17 cellular contexts compared by ENCODE assay signal in the genomic region with DNA sequence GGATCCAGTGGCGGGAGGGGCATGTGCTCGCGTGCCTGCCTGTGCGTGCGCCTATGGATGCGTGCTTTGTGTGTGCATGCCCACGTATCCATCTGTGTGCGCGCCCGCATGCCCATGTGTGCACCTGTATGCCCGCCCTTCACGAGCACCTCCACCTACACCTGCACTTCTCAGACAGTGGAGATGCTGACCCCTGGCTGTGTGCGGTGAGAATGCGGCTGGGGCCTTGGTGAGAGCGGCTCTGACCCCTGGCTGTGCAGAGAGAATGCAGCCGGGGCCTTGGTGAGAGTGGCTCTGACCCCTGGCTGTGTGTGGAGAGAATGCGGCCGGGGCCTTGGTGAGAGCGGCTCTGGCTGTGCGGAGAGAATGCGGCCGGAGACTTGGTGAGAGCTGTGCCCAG. TPM values are rescaled to one million over a fixed set of nuclear protein-coding genes. Genes with fewer than 3 reads are reported as not detected.
DNase-seq lines count a peak whose midpoint lies in the region; FAIRE-seq and TF ChIP-seq lines count a peak whose summit lies in the region.
"Had no signal": no experiment of that assay in that cellular context is flagged by ENCODE, and none has a peak within 500 bp of the region (broad histone marks: within the 10 kb centered on the region; RNA-seq: fewer than 3 reads in every experiment).

No MANE protein-coding gene starts in this region.

- H3K4me1 Mint-ChIP-seq in Calu3 (ENCODE audit: low read depth, unreplicated experiment) (peaks cover 28% of the 10 kb centered on the region), HFFc6 (ENCODE audit: low read depth) (no peaks in the 10 kb centered on the region)

- H3K27ac Mint-ChIP-seq in Calu3 (ENCODE audit: unreplicated experiment) (no peak overlapping the region), HFFc6 (no peak overlapping the region)

- H3K79me2 ChIP-seq in keratinocyte (ENCODE audit: control insufficient read depth, insufficient read depth, low read length): peaks cover 81% of the 10 kb centered on the region

- H3K4me2 ChIP-seq in keratinocyte (ENCODE audit: control insufficient read depth, extremely low read depth, insufficient read depth, low read depth, low read length): no peak overlapping the region

- H3K4me3 Mint-ChIP-seq in Calu3 (ENCODE audit: low read depth, unreplicated experiment) (no peak overlapping the region), HFFc6 (no peak overlapping the region)
- H3K4me3 Mint-ChIP-seq: CD4-positive, CD25-positive, alpha-beta regulatory T cell had no signal

- FAIRE-seq in keratinocyte (lab: Jason Lieb, UNC) (no peak), D721Med (lab: Jason Lieb, UNC) (no peak)
- FAIRE-seq: GM18507 had no signal

- peaks cover 13 to 23% of the 10 kb centered on the region in 2 experiments for H3K36me3 ChIP-seq in keratinocyte (ENCODE audit: control insufficient read depth in 2 of 2, extremely low read depth in 1 of 2, insufficient read depth in 2 of 2, low read length in 2 of 2)
- H3K36me3 ChIP-seq in sigmoid colon: peaks cover 0 to 23% (median 13%) of the 10 kb centered on the region in 4 donors

- peaks cover 25% of the 10 kb centered on the region for H4K20me1 ChIP-seq in keratinocyte (ENCODE audit: control insufficient read depth, extremely low read depth, insufficient read depth, low read length)

- H3K4me3 ChIP-seq in keratinocyte (ENCODE audit: control insufficient read depth in 2 of 3, extremely low read depth in 1 of 3, insufficient read depth in 2 of 3, low read depth in 1 of 3, low read length in 3 of 3) (no peak overlapping the region), sigmoid colon (no peak overlapping the region)
- H3K4me3 ChIP-seq: coronary artery, lung, SK-N-MC, testis had no signal

- no peaks in the 10 kb centered on the region for H3K27me3 ChIP-seq in keratinocyte (ENCODE audit: control insufficient read depth, extremely low read depth, insufficient read depth, low read length)
- H3K27me3 ChIP-seq in sigmoid colon: no peaks in the 10 kb centered on the region
- H3K27me3 ChIP-seq: testis had no signal

- no peaks in the 10 kb centered on the region for H3K9me1 ChIP-seq in keratinocyte (ENCODE audit: control insufficient read depth, extremely low read depth, insufficient read depth, low read length)

- H2AFZ ChIP-seq in keratinocyte (ENCODE audit: control insufficient read depth, low read length): no peak overlapping the region

- TF ChIP-seq EP300 in sigmoid colon (IDR thresholded peaks at IDR 0.05): no peak

- H3K9me3 ChIP-seq in keratinocyte (ENCODE audit: control insufficient read depth, low read depth, low read length) (no peaks in the 10 kb centered on the region), sigmoid colon (no peaks in the 10 kb centered on the region)
- H3K9me3 ChIP-seq: testis had no signal

- CTCF ChIA-PET in Calu3 (lab: Charles Lee): no interaction called here

- H3K9ac ChIP-seq in keratinocyte (ENCODE audit: control insufficient read depth, extremely low read depth, insufficient read depth, low read length): no peak overlapping the region

- H3K9me3 Mint-ChIP-seq in Calu3 (ENCODE audit: low read depth, unreplicated experiment): no peaks in the 10 kb centered on the region
- H3K9me3 Mint-ChIP-seq in HFFc6: no peaks in the 10 kb centered on the region
- H3K9me3 Mint-ChIP-seq: CD4-positive, CD25-positive, alpha-beta regulatory T cell had no signal

- TF ChIP-seq CTCF in Calu3 (IDR thresholded peaks at IDR 0.05; ENCODE audit: unreplicated experiment) (no peak), HFFc6 (IDR thresholded peaks at IDR 0.05) (peak; percentile 52), VCaP (conservative IDR thresholded peaks at IDR 0.05) (0 out of 2 replicates have a peak, but pooled peaks have one; percentile 12), keratinocyte (optimal IDR thresholded peaks at IDR 0.05 in 1 of 3, IDR thresholded peaks at IDR 0.05 in 1 of 3, conservative IDR thresholded peaks at IDR 0.05 in 1 of 3; ENCODE audit: extremely low read depth in 1 of 3, insufficient read depth in 2 of 3, low read length in 3 of 3) (peak in 2 of 3 experiments; percentile 20 to 27), sigmoid colon (IDR thresholded peaks at IDR 0.05) (no peak), D721Med (IDR thresholded peaks at IDR 0.05; ENCODE audit: insufficient read depth, missing control alignments) (no peak)

- 90 to 96% methylated on average over 22 of the region's 22 CpGs for WGBS in sigmoid colon, 2 donors

- dilution Hi-C loops in keratinocyte (cut with MboI; ENCODE audit: extremely low pct_ligation_motif_present, low sequenced_read_pairs): no loop called here

- no peaks in the 10 kb centered on the region for H3K27me3 Mint-ChIP-seq in Calu3 (ENCODE audit: unreplicated experiment)
- peaks cover 2% of the 10 kb centered on the region for H3K27me3 Mint-ChIP-seq in HFFc6 (ENCODE audit: insufficient read depth)
- H3K27me3 Mint-ChIP-seq: CD4-positive, CD25-positive, alpha-beta regulatory T cell had no signal

- no peak for TF ChIP-seq POLR2A in sigmoid colon (IDR thresholded peaks at IDR 0.05)

- H3K36me3 Mint-ChIP-seq in Calu3 (ENCODE audit: insufficient read depth, unreplicated experiment): peaks cover 24% of the 10 kb centered on the region
- H3K36me3 Mint-ChIP-seq in HFFc6 (ENCODE audit: low read depth): 0 out of 2 replicates have a peak, but pooled peaks cover 6% of the 10 kb centered on the region

- intact Hi-C loops in Calu3 (cut with micrococcal nuclease; ENCODE audit: unreplicated experiment): no loop called here
- intact Hi-C loops in sigmoid colon (cut with DNase I): no loop called here

- H3K4me1 ChIP-seq in keratinocyte (ENCODE audit: control insufficient read depth, extremely low read depth, insufficient read depth, low read length): no peaks in the 10 kb centered on the region
- H3K4me1 ChIP-seq in sigmoid colon: no peaks in the 10 kb centered on the region
- H3K4me1 ChIP-seq: testis had no signal

- H3K27ac ChIP-seq in VCaP (no peak overlapping the region), keratinocyte (ENCODE audit: control insufficient read depth, insufficient read depth, low read length) (no peak overlapping the region), sigmoid colon (no peak overlapping the region)
- H3K27ac ChIP-seq: coronary artery, SK-N-MC, testis had no signal

- DNase-seq in Calu3: peak; percentile 29
- no peak for DNase-seq in HFFc6
- DNase-seq in keratinocyte (ENCODE audit: low read depth, low spot score): no peak
- no peak for DNase-seq in D341Med (ENCODE audit: low spot score)
- DNase-seq in sigmoid colon: no peak
- no peak for DNase-seq in NCI-H1694 treated with DMSO at 0.1 percent for 48 hours (lab: John Stamatoyannopoulos, UW)
- no peak for DNase-seq in D721Med (ENCODE audit: insufficient read length, low spot score)
- DNase-seq: activated CD4-positive, alpha-beta T cell treated with anti-CD3 and anti-CD28 coated beads for 48 hours; activated gamma-delta T cell; CD4-positive, CD25-positive, alpha-beta regulatory T cell; foreskin melanocyte; testis had no signal

- BruUV-seq in Calu3 (replicated peaks; lab: Mats Ljungman, UMichigan): no TSS peak

RNA-seq across cellular contexts. Expression of gene AXIN1, which starts 33.9 kb away (rescaled TPM):
- total RNA-seq in Calu3 (2022) (49.8 and 52.5 TPM in 2 replicates), sigmoid colon (10 to 100 TPM; 17.9 to 29.9 (median 20.9) TPM)
- 10 to 100 TPM; 13.6 to 16.7 (median 14.7) TPM for total RNA-seq in HFFc6 (2021; fragmentation: NEBNext Ultra II Directional; extraction: Animal tissue kit (Norgen Biotek cat#: 25700))
- polyA plus RNA-seq in keratinocyte (8.8 to 13.3 TPM (median 11.4 TPM) in 3 replicates), sigmoid colon (10 to 100 TPM; 28.2 to 33.4 (median 30.3) TPM)
- 22.9 TPM for polyA plus RNA-seq in keratinocyte (2011; ENCODE audit: low read depth)
- polyA plus RNA-seq in keratinocyte (2011; cell fraction: cytosol; rRNA removed): 7.6 and 18.8 TPM in 2 replicates
- 19.1 and 25.1 TPM in 2 replicates for polyA plus RNA-seq in keratinocyte (2011; cell fraction: nucleus; rRNA removed)
- 15.1 and 18.0 TPM in 2 replicates for polyA plus RNA-seq in keratinocyte (2012; ENCODE audit: low replicate concordance)
- polyA minus RNA-seq in keratinocyte: 7.1 to 12.7 TPM (median 7.9 TPM) in 3 replicates
- polyA minus RNA-seq in keratinocyte (2011; cell fraction: cytosol; rRNA and poly(A)+ RNA removed): 24.6 TPM
- 10.4 and 13.2 TPM in 2 replicates for polyA minus RNA-seq in keratinocyte (2011; cell fraction: nucleus; rRNA and poly(A)+ RNA removed)

RNA-seq across cellular contexts. Expression of gene PDIA2, which starts 35.7 kb away (rescaled TPM):
- 0.71 TPM in 1 of 2 replicates, not detected in the other for total RNA-seq in Calu3 (2022)
- not detected for total RNA-seq in HFFc6 (2021; fragmentation: NEBNext Ultra II Directional; extraction: Animal tissue kit (Norgen Biotek cat#: 25700))
- polyA plus RNA-seq in keratinocyte: 0.18 to 0.46 TPM (median 0.42 TPM) in 3 replicates
- not detected for polyA plus RNA-seq in keratinocyte (2011; ENCODE audit: low read depth)
- 0.10 and 0.13 TPM in 2 replicates for polyA plus RNA-seq in keratinocyte (2011; cell fraction: cytosol; rRNA removed)
- 0.41 and 0.43 TPM in 2 replicates for polyA plus RNA-seq in keratinocyte (2011; cell fraction: nucleus; rRNA removed)
- polyA plus RNA-seq in keratinocyte (2012; ENCODE audit: low replicate concordance): 0.25 and 0.38 TPM in 2 replicates
- 0.35 to 2.1 TPM in 2 of 3 replicates, not detected in the other for polyA minus RNA-seq in keratinocyte
- not detected for polyA minus RNA-seq in keratinocyte (2011; cell fraction: cytosol; rRNA and poly(A)+ RNA removed)
- polyA minus RNA-seq in keratinocyte (2011; cell fraction: nucleus; rRNA and poly(A)+ RNA removed): not detected in 2 replicates
- total RNA-seq in sigmoid colon: 1 to 10 TPM in 1 of 4 donors, under 1 TPM in 3; 0.71 to 5.5 (median 0.82) TPM
- 1 to 10 TPM in 1 of 3 donors, under 1 TPM in 1, not detected in 1; 0.60 to 3.0 TPM for polyA plus RNA-seq in sigmoid colon
- total RNA-seq: CD4-positive, CD25-positive, alpha-beta regulatory T cell had no signal
- polyA plus RNA-seq: CD4-positive, CD25-positive, alpha-beta regulatory T cell had no signal

RNA-seq across cellular contexts. Expression of gene ARHGDIG, which starts 38.2 kb away (rescaled TPM):
- total RNA-seq in Calu3 (2022) (0.29 TPM in 1 of 2 replicates, not detected in the other), sigmoid colon (1 to 10 TPM; 3.5 to 5.7 (median 5.0) TPM)
- total RNA-seq in HFFc6 (2021; fragmentation: NEBNext Ultra II Directional; extraction: Animal tissue kit (Norgen Biotek cat#: 25700)): not detected
- polyA plus RNA-seq in keratinocyte (0.14 to 0.17 TPM in 2 of 3 replicates, not detected in the other), sigmoid colon (1 to 10 TPM in 2 of 3 donors, not detected in 1; 1.6 to 5.2 TPM)
- not detected for polyA plus RNA-seq in keratinocyte (2011; ENCODE audit: low read depth)
- polyA plus RNA-seq in keratinocyte (2011; cell fraction: cytosol; rRNA removed): 0.40 TPM in 1 of 2 replicates, not detected in the other
- not detected in 2 replicates for polyA plus RNA-seq in keratinocyte (2011; cell fraction: nucleus; rRNA removed)
- 0.31 TPM in 1 of 2 replicates, not detected in the other for polyA plus RNA-seq in keratinocyte (2012; ENCODE audit: low replicate concordance)
- polyA minus RNA-seq in keratinocyte: not detected in 3 replicates
- polyA minus RNA-seq in keratinocyte (2011; cell fraction: cytosol; rRNA and poly(A)+ RNA removed): not detected
- polyA minus RNA-seq in keratinocyte (2011; cell fraction: nucleus; rRNA and poly(A)+ RNA removed): not detected in 2 replicates
- total RNA-seq: CD4-positive, CD25-positive, alpha-beta regulatory T cell had no signal
- polyA plus RNA-seq: CD4-positive, CD25-positive, alpha-beta regulatory T cell had no signal

RNA-seq across cellular contexts. Expression of gene RGS11, which starts 42.9 kb away (rescaled TPM):
- 0.85 and 1.7 TPM in 2 replicates for total RNA-seq in Calu3 (2022)
- 1 to 10 TPM; 1.5 to 3.5 (median 2.3) TPM for total RNA-seq in HFFc6 (2021; fragmentation: NEBNext Ultra II Directional; extraction: Animal tissue kit (Norgen Biotek cat#: 25700))
- polyA plus RNA-seq in keratinocyte: 0.05 TPM in 2 of 3 replicates, not detected in the other
- 0.31 TPM for polyA plus RNA-seq in keratinocyte (2011; ENCODE audit: low read depth)
- polyA plus RNA-seq in keratinocyte (2011; cell fraction: cytosol; rRNA removed): not detected in 2 replicates
- polyA plus RNA-seq in keratinocyte (2011; cell fraction: nucleus; rRNA removed): 0.33 and 0.60 TPM in 2 replicates
- 0.27 TPM in 1 of 2 replicates, not detected in the other for polyA plus RNA-seq in keratinocyte (2012; ENCODE audit: low replicate concordance)
- polyA minus RNA-seq in keratinocyte: not detected in 3 replicates
- not detected for polyA minus RNA-seq in keratinocyte (2011; cell fraction: cytosol; rRNA and poly(A)+ RNA removed)
- polyA minus RNA-seq in keratinocyte (2011; cell fraction: nucleus; rRNA and poly(A)+ RNA removed): 0.23 and 0.42 TPM in 2 replicates
- total RNA-seq in sigmoid colon: 10 to 100 TPM in 2 of 4 donors, 1 to 10 TPM in 2; 6.4 to 24.9 (median 9.5) TPM
- 1 to 10 TPM in 2 of 3 donors, under 1 TPM in 1; 0.23 to 4.0 (median 1.8) TPM for polyA plus RNA-seq in sigmoid colon
- total RNA-seq: CD4-positive, CD25-positive, alpha-beta regulatory T cell had no signal
- polyA plus RNA-seq: CD4-positive, CD25-positive, alpha-beta regulatory T cell had no signal

RNA-seq across cellular contexts. Expression of gene MRPL28, which starts 51.7 kb away (rescaled TPM):
- total RNA-seq in Calu3 (2022) (115 and 126 TPM in 2 replicates), sigmoid colon (10 to 100 TPM; 49.6 to 77.4 (median 62.0) TPM)
- 100 to 1,000 TPM; 105 to 131 (median 129) TPM for total RNA-seq in HFFc6 (2021; fragmentation: NEBNext Ultra II Directional; extraction: Animal tissue kit (Norgen Biotek cat#: 25700))
- polyA plus RNA-seq in keratinocyte (115 to 142 TPM (median 128 TPM) in 3 replicates), sigmoid colon (10 to 100 TPM; 74.5 to 95.9 (median 78.4) TPM)
- polyA plus RNA-seq in keratinocyte (2011; ENCODE audit: low read depth): 15.8 TPM
- polyA plus RNA-seq in keratinocyte (2011; cell fraction: cytosol; rRNA removed): 91.8 and 171 TPM in 2 replicates
- polyA plus RNA-seq in keratinocyte (2011; cell fraction: nucleus; rRNA removed): 77.5 and 95.9 TPM in 2 replicates
- 49.9 and 148 TPM in 2 replicates for polyA plus RNA-seq in keratinocyte (2012; ENCODE audit: low replicate concordance)
- 50.2 to 87.3 TPM (median 56.9 TPM) in 3 replicates for polyA minus RNA-seq in keratinocyte
- 83.3 TPM for polyA minus RNA-seq in keratinocyte (2011; cell fraction: cytosol; rRNA and poly(A)+ RNA removed)
- 23.4 and 27.0 TPM in 2 replicates for polyA minus RNA-seq in keratinocyte (2011; cell fraction: nucleus; rRNA and poly(A)+ RNA removed)

Comparison
In these comparisons a context has a peak if more than half of its experiments do, and no peak if none do; other contexts are left out.
1. CTCF ChIP-seq: peak in HFFc6 (single experiment), VCaP (single experiment) and keratinocyte (2 of 3); none in Calu3 (single experiment), sigmoid colon (0 of 4) and D721Med (single experiment).